Comparison of ENCODE assay signal across 20 cellular contexts in the genomic region with DNA sequence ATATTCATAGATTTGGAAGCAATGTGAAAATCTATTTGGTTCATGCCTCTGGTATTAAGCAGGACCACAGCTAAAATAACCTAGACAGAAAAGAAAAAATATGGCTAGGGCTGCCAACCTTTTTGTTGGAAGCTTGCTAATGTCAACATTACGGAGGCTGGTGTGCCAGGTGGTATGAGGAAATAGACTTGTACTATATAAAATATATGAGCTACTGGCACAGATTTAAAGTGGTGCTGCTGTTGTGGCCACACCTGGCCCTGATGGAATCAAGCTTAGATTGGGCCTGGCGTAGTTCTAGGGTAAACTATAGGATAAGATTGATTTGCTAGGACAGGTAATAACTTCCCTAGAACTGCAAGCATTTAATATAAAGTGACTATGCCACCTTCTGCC.
DNase-seq lines count a peak whose midpoint lies in the region; ATAC-seq and TF ChIP-seq lines count a peak whose summit lies in the region.
"Had no signal": no experiment of that assay in that cellular context is flagged by ENCODE, and none has a peak within 500 bp of the region (broad histone marks: within the 10 kb centered on the region; RNA-seq: fewer than 3 reads in every experiment).

No MANE protein-coding gene starts in this region.

- no peak for TF ChIP-seq CTCF in parathyroid adenoma (IDR thresholded peaks at IDR 0.05)

- peak overlapping the region; percentile 28 for H2AFZ ChIP-seq in parathyroid adenoma

- H3K4me2 ChIP-seq in parathyroid adenoma (ENCODE audit: low read length), result no peak overlapping the region

- H3K4me3 Mint-ChIP-seq in central memory CD8-positive, alpha-beta T cell, result no peak overlapping the region
- H3K4me3 Mint-ChIP-seq: neural crest cell; T-helper 2 cell treated with Interferon-gamma antibody and Interleukin-4, amounts not matched to agents 5 μg/mL and 100 μg/mL, for 36 hours had no signal

- no peak overlapping the region for H3K27ac ChIP-seq in parathyroid adenoma
- H3K27ac ChIP-seq: SJSA1 had no signal

- no peak for ATAC-seq in central memory CD8-positive, alpha-beta T cell (replicated peaks; ENCODE audit: extremely low read depth, poor library complexity, severe bottlenecking)
- ATAC-seq in GM21737 (IDR thresholded peaks at IDR 0.05; ENCODE audit: unreplicated experiment), result no peak
- no peak for ATAC-seq in HG03520 (IDR thresholded peaks at IDR 0.05; ENCODE audit: unreplicated experiment)
- ATAC-seq: right cardiac atrium had no signal

- peaks cover 22% of the 10 kb centered on the region for H3K4me1 Mint-ChIP-seq in central memory CD8-positive, alpha-beta T cell
- H3K4me1 Mint-ChIP-seq: neural crest cell had no signal

- peak; percentile 81 for DNase-seq in DMS153 treated with DMSO at 0.1 percent for 48 hours (lab: John Stamatoyannopoulos, UW; ENCODE audit: unreplicated experiment)
- DNase-seq in NCI-H2029 (lab: John Stamatoyannopoulos, UW), result peak; percentile 83
- DNase-seq in central memory CD8-positive, alpha-beta T cell (ENCODE audit: low spot score in 2 of 2), result no peak
- DNase-seq in central memory CD4-positive, alpha-beta T cell, result no peak
- no peak for DNase-seq in GF-D8 (lab: John Stamatoyannopoulos, UW)
- DNase-seq: activated CD8-positive, alpha-beta memory T cell treated with anti-CD3 and anti-CD28 coated beads, Interleukin-2, amount 50 U/mL, for 4 hours; activated naive CD4-positive, alpha-beta T cell treated with Interleukin-2 at 50 U/mL for 16 hours; DND-41; esophagus squamous epithelium; mesendoderm; NCI-H226; right cardiac atrium; stimulated activated CD4-positive, alpha-beta T cell treated with anti-CD3 and anti-CD28 coated beads, Interleukin-1b, Interleukin-23, amount 100 ng/mL, for 48 hours; substantia nigra had no signal

- H3K9me3 Mint-ChIP-seq in central memory CD8-positive, alpha-beta T cell, result no peaks in the 10 kb centered on the region

- H3K4me1 ChIP-seq in parathyroid adenoma, result peaks cover 3% of the 10 kb centered on the region
- H3K4me1 ChIP-seq: SJSA1 had no signal

- H3K27ac Mint-ChIP-seq in central memory CD8-positive, alpha-beta T cell (ENCODE audit: low read depth), result peak overlapping the region; percentile 84

- H3K4me3 ChIP-seq in parathyroid adenoma (ENCODE audit: low read depth, low read length), result no peak overlapping the region
- H3K4me3 ChIP-seq: esophagus squamous epithelium, SJSA1 had no signal

- peaks cover 2% of the 10 kb centered on the region for H3K36me3 Mint-ChIP-seq in central memory CD8-positive, alpha-beta T cell (ENCODE audit: insufficient read depth)

- peaks cover 3% of the 10 kb centered on the region for H3K79me2 ChIP-seq in parathyroid adenoma

- no peaks in the 10 kb centered on the region for H3K27me3 ChIP-seq in parathyroid adenoma (ENCODE audit: control insufficient read depth, insufficient read depth, low read length)
- H3K27me3 ChIP-seq: esophagus squamous epithelium, SJSA1 had no signal

- no peaks in the 10 kb centered on the region for H3K27me3 Mint-ChIP-seq in central memory CD8-positive, alpha-beta T cell

- H3K9ac ChIP-seq in parathyroid adenoma, result no peak overlapping the region

- no peaks in the 10 kb centered on the region for H3K36me3 ChIP-seq in parathyroid adenoma (ENCODE audit: control insufficient read depth, insufficient read depth, low read length)
- H3K36me3 ChIP-seq: esophagus squamous epithelium, SJSA1 had no signal

- no peaks in the 10 kb centered on the region for H3K9me3 ChIP-seq in parathyroid adenoma (ENCODE audit: control insufficient read depth, low read length)
- H3K9me3 ChIP-seq: esophagus squamous epithelium, SJSA1 had no signal

Comparison
In these comparisons a context has a peak if more than half of its experiments do, and no peak if none do; other contexts are left out.
1. DNase-seq: peak in DMS153 treated with DMSO at 0.1 percent for 48 hours (single experiment) and NCI-H2029 (single experiment); none in central memory CD8-positive, alpha-beta T cell (0 of 2), central memory CD4-positive, alpha-beta T cell (single experiment) and GF-D8 (single experiment).